In genomic region chr1:65791396-65791795, GRCh38 we compare ENCODE assay signal across 12 cellular contexts. TPM values are rescaled to one million over a fixed set of nuclear protein-coding genes. Genes with fewer than 3 reads are reported as not detected.
DNase-seq lines count a peak whose midpoint lies in the region; TF ChIP-seq lines count a peak whose summit lies in the region.
"Had no signal": no experiment of that assay in that cellular context is flagged by ENCODE, and none has a peak within 500 bp of the region (broad histone marks: within the 10 kb centered on the region; RNA-seq: fewer than 3 reads in every experiment).

No MANE protein-coding gene starts in this region.

- DNase-seq in EL (peak; percentile 37), NCI-H226 (peak; percentile 33), foreskin fibroblast (peak; percentile 39 to 62), renal cortical epithelial cell (ENCODE audit: low read depth) (peak; percentile 3), islet precursor cell (no peak), amniotic stem cell (lab: John Stamatoyannopoulos, UW) (no peak), anterior cingulate cortex (lab: John Stamatoyannopoulos, UW) (no peak)
- DNase-seq: activated effector memory CD4-positive, alpha-beta T cell treated with anti-CD3 and anti-CD28 coated beads, Interleukin-2, amount 50 U/mL, for 16 hours; NCI-H2227 treated with DMSO at 0.1 percent for 48 hours; OCI-M1; stimulated activated naive B cell treated with anti-CD40 and anti-IgM and Interleukin-4, amounts not matched to agents 10 μg/mL and 1 μg/mL and 100 μg/mL, for 72 hours; WERI-Rb-1 had no signal

- peak overlapping the region in 1 of 2 donors; percentile 64 for H3K4me3 ChIP-seq in foreskin fibroblast (ENCODE audit: low read depth in 1 of 2, low read length in 2 of 2)

- TF ChIP-seq CTCF in foreskin fibroblast (IDR thresholded peaks at IDR 0.05; ENCODE audit: low read depth, low read length), result no peak

RNA-seq across cellular contexts. Expression of gene PDE4B, which starts 1.3 kb away (rescaled TPM):
- 0.70 and 1.0 TPM in 2 replicates for total RNA-seq in renal cortical epithelial cell

Comparison
In these comparisons a context has a peak if more than half of its experiments do, and no peak if none do; other contexts are left out.
1. DNase-seq: peak in EL (single experiment), NCI-H226 (single experiment), foreskin fibroblast (2 of 2) and renal cortical epithelial cell (single experiment); none in islet precursor cell (single experiment), amniotic stem cell (single experiment) and anterior cingulate cortex (0 of 58).